8 cellular contexts compared by ENCODE assay signal in genomic region chr17:44005527-44005864, GRCh38. TPM values are rescaled to one million over a fixed set of nuclear protein-coding genes. Genes with fewer than 3 reads are reported as not detected.
DNase-seq lines count a peak whose midpoint lies in the region; ATAC-seq and TF ChIP-seq lines count a peak whose summit lies in the region.

No MANE protein-coding gene starts in this region.

- peaks cover 18% of the 10 kb centered on the region for H3K9me1 ChIP-seq in IMR-90 (ENCODE audit: insufficient read depth, low read length)

- no peak overlapping the region for H3K27ac Mint-ChIP-seq in neural progenitor cell

- H3F3A ChIP-seq in neural progenitor cell (ENCODE audit: low read depth): peaks cover 28% of the 10 kb centered on the region

- H2BK120ac ChIP-seq in IMR-90 (ENCODE audit: low read depth, low read length): no peak overlapping the region

- no peak for ATAC-seq in IMR-90 (ENCODE audit: low read depth)
- no peak for ATAC-seq in GM19324 (IDR thresholded peaks at IDR 0.05; ENCODE audit: low FRiP score, unreplicated experiment)
- ATAC-seq in HG03342 (IDR thresholded peaks at IDR 0.05; ENCODE audit: unreplicated experiment): no peak

- TF ChIP-seq POLR2A in IMR-90 (IDR thresholded peaks at IDR 0.05; ENCODE audit: low read depth, low read length): no peak
- TF ChIP-seq POLR2A in esophagus muscularis mucosa (IDR thresholded peaks at IDR 0.05; ENCODE audit: low read depth): no peak

- no peaks in the 10 kb centered on the region for H4K20me1 ChIP-seq in IMR-90 (ENCODE audit: insufficient read depth, low read length)
- peaks cover 23% of the 10 kb centered on the region for H4K20me1 ChIP-seq in neural progenitor cell (ENCODE audit: low read depth)

- H3K79me1 ChIP-seq in IMR-90 (ENCODE audit: low read depth in 1 of 2, low read length in 2 of 2): peaks cover 0 to 29% of the 10 kb centered on the region in 2 experiments; a peak in 2 of 4 replicates

- in situ Hi-C loops in IMR-90 (cut with MboI; ENCODE audit: low sequenced_read_pairs): no loop called here

- TF ChIP-seq CTCF in IMR-90 (conservative IDR thresholded peaks at IDR 0.05; ENCODE audit: low read depth, low read length): no peak
- TF ChIP-seq CTCF in esophagus muscularis mucosa (IDR thresholded peaks at IDR 0.05): no peak
- no peak for TF ChIP-seq CTCF in neural progenitor cell (IDR thresholded peaks at IDR 0.05)

- H3K36me3 ChIP-seq in ACC112 (ENCODE audit: insufficient read depth, low read length): no peaks in the 10 kb centered on the region
- no peaks in the 10 kb centered on the region for H3K36me3 ChIP-seq in IMR-90 (ENCODE audit: control insufficient read depth, insufficient read depth, low read length)
- peaks cover 0 to 12% (median 8%) of the 10 kb centered on the region in 4 donors for H3K36me3 ChIP-seq in esophagus muscularis mucosa
- no peaks in the 10 kb centered on the region for H3K36me3 ChIP-seq in neural progenitor cell

- H3K79me2 ChIP-seq in ACC112 (ENCODE audit: control insufficient read depth, insufficient read depth, low read length, unreplicated experiment): peaks cover 6% of the 10 kb centered on the region
- H3K79me2 ChIP-seq in neural progenitor cell (ENCODE audit: low read depth): no peaks in the 10 kb centered on the region

- no peak overlapping the region for H2BK20ac ChIP-seq in IMR-90 (ENCODE audit: low read depth, low read length)

- H2AK5ac ChIP-seq in IMR-90 (ENCODE audit: low read depth, low read length): peak overlapping the region; percentile 9; the same call in 1 of the 2 replicates

- H3K56ac ChIP-seq in IMR-90 (ENCODE audit: extremely low read depth, insufficient read depth, low read length): no peak overlapping the region

- H3K27me3 ChIP-seq in ACC112 (ENCODE audit: insufficient read depth, low read length) (no peaks in the 10 kb centered on the region), IMR-90 (ENCODE audit: control insufficient read depth, insufficient read depth, low read length) (peaks cover 3% of the 10 kb centered on the region; the same call in 1 of the 2 replicates), esophagus muscularis mucosa (peaks cover 6 to 51% (median 23%) of the 10 kb centered on the region in 4 donors), neural progenitor cell (peaks cover 50% of the 10 kb centered on the region)

- POLR2A ChIA-PET in IMR-90 (lab: Charles Lee; ENCODE audit: unreplicated experiment): no interaction called here

- H2AK9ac ChIP-seq in IMR-90 (replicated peaks; ENCODE audit: low read depth, low read length, poor library complexity): no peak overlapping the region

- H3K27ac ChIP-seq in ACC112 (ENCODE audit: low read depth, low read length) (no peak overlapping the region), IMR-90 (ENCODE audit: insufficient read depth, low read length) (no peak overlapping the region), esophagus muscularis mucosa (replicated peaks in 1 of 4) (peak overlapping the region in 1 of 4 donors; percentile 69), neural progenitor cell (no peak overlapping the region)

- H2BK15ac ChIP-seq in IMR-90 (ENCODE audit: low read depth, low read length): no peak overlapping the region

- peak overlapping the region; percentile 74 for H3K4me3 Mint-ChIP-seq in neural progenitor cell

- no peak overlapping the region for H3K23ac ChIP-seq in IMR-90 (ENCODE audit: low read depth, low read length)

- H3K14ac ChIP-seq in IMR-90 (replicated peaks; ENCODE audit: low read depth, low read length): no peak overlapping the region

- H2BK5ac ChIP-seq in IMR-90 (ENCODE audit: low read depth, low read length, poor library complexity, severe bottlenecking): no peak overlapping the region

- H4K5ac ChIP-seq in IMR-90 (ENCODE audit: low read depth, low read length): no peak overlapping the region

- H3K9ac ChIP-seq in IMR-90 (ENCODE audit: low read depth, low read length): no peak overlapping the region
- H3K9ac ChIP-seq in neural progenitor cell: no peak overlapping the region

- H3K4me1 Mint-ChIP-seq in neural progenitor cell: peaks cover 19% of the 10 kb centered on the region

- H3K18ac ChIP-seq in IMR-90 (ENCODE audit: low read depth, low read length): no peak overlapping the region

- H2AFZ ChIP-seq in ACC112 (ENCODE audit: low read length, unreplicated experiment): no peak overlapping the region
- peak overlapping the region; percentile 96 for H2AFZ ChIP-seq in IMR-90 (replicated peaks; ENCODE audit: low read length, poor library complexity)
- H2AFZ ChIP-seq in neural progenitor cell (replicated peaks): no peak overlapping the region

- peaks cover 37% of the 10 kb centered on the region for H3K27me3 Mint-ChIP-seq in neural progenitor cell (ENCODE audit: insufficient read depth, low read depth)

- DNase-seq in IMR-90 (no peak), esophagus muscularis mucosa (ENCODE audit: extremely low spot score) (no peak), neural progenitor cell (ENCODE audit: low spot score) (no peak), NCI-H2227 treated with DMSO at 0.1 percent for 48 hours (lab: John Stamatoyannopoulos, UW) (no peak), NCI-H446 (lab: John Stamatoyannopoulos, UW) (no peak)

- H3K4me3 ChIP-seq in ACC112 (ENCODE audit: low read depth, low read length) (peak overlapping the region; percentile 88), IMR-90 (ENCODE audit: insufficient read depth, low read depth, low read length) (no peak overlapping the region), esophagus muscularis mucosa (peak overlapping the region; percentile 56 to 61 (median 60)), neural progenitor cell (peak overlapping the region; percentile 71)

- no peak for TF ChIP-seq RAD21 in IMR-90 (IDR thresholded peaks at IDR 0.05; ENCODE audit: low read length)

- no peak overlapping the region; a peak in 1 of 4 replicates for H4K8ac ChIP-seq in IMR-90 (ENCODE audit: low read depth in 2 of 2, low read length in 2 of 2)

- peaks cover 2% of the 10 kb centered on the region for H3K36me3 Mint-ChIP-seq in neural progenitor cell

- 51% methylated on average over 17 of the region's 20 CpGs; no CpG with 5 or more reads in 1 of the 2 experiments for WGBS in IMR-90 (ENCODE audit: extremely low coverage in 2 of 2, insufficient read length in 1 of 2), 2 experiments
- no CpG with 5 or more reads among the region's 20 CpGs for WGBS in esophagus muscularis mucosa

- CTCF ChIA-PET in IMR-90 (lab: Yijun Ruan, JAX): no interaction called here

- no peak overlapping the region for H4K91ac ChIP-seq in IMR-90 (ENCODE audit: insufficient read depth, low read depth, low read length)

- no TSS peak for BruUV-seq in IMR-90 (replicated peaks; lab: Mats Ljungman, UMichigan)

- H3K4me1 ChIP-seq in ACC112 (ENCODE audit: control insufficient read depth, insufficient read depth, low read length, unreplicated experiment) (peaks cover 27% of the 10 kb centered on the region), IMR-90 (ENCODE audit: control insufficient read depth, insufficient read depth, low read length) (peaks cover 18% of the 10 kb centered on the region), esophagus muscularis mucosa (peaks cover 34 to 46% (median 45%) of the 10 kb centered on the region in 4 donors), neural progenitor cell (peaks cover 19% of the 10 kb centered on the region)

- H3K9me3 Mint-ChIP-seq in neural progenitor cell: no peaks in the 10 kb centered on the region

- H3K4me2 ChIP-seq in IMR-90 (ENCODE audit: low read depth, low read length) (no peak overlapping the region), neural progenitor cell (peak overlapping the region; percentile 84)

- H3K9me3 ChIP-seq in IMR-90 (ENCODE audit: control insufficient read depth, insufficient read depth, low read length) (no peaks in the 10 kb centered on the region), esophagus muscularis mucosa (no peaks in the 10 kb centered on the region), neural progenitor cell (ENCODE audit: low read depth) (no peaks in the 10 kb centered on the region)

- intact Hi-C loops in IMR-90 (cut with micrococcal nuclease): no loop called here
- intact Hi-C loops in esophagus muscularis mucosa (cut with DNase I): no loop called here

- 0 out of 2 replicates have a peak overlapping the region, but pooled peaks have one; percentile 2 for H3K4ac ChIP-seq in IMR-90 (ENCODE audit: low read depth, low read length)

- dilution Hi-C loops in IMR-90 (cut with HindIII; ENCODE audit: low sequenced_read_pairs, unreplicated experiment): no loop called here

- no peak for TF ChIP-seq EP300 in esophagus muscularis mucosa (IDR thresholded peaks at IDR 0.05)

TF ChIP-seq in IMR-90, 13 proteins besides CTCF, POLR2A, EP300 and RAD21 (continues in another document):
- no peak for TF ChIP-seq USF2 (IDR thresholded peaks at IDR 0.05; ENCODE audit: low read depth, low read length)
- TF ChIP-seq SMC3 (IDR thresholded peaks at IDR 0.05; ENCODE audit: low read depth, low read length): no peak
- no peak for TF ChIP-seq BHLHE40 (IDR thresholded peaks at IDR 0.05; ENCODE audit: low read depth, low read length)
- TF ChIP-seq NFE2L2 (IDR thresholded peaks at IDR 0.05; ENCODE audit: low read depth, low read length): no peak
- no peak for TF ChIP-seq FOS (IDR thresholded peaks at IDR 0.05; ENCODE audit: low read depth, low read length)

RNA-seq across cellular contexts. Expression of gene NAGS, which starts 1.1 kb away (rescaled TPM):
- 0.28 and 0.54 TPM in 2 replicates for total RNA-seq in IMR-90 (2012; rRNA removed)
- polyA plus RNA-seq in IMR-90 (2012; rRNA removed): 0.92 and 0.99 TPM in 2 replicates
- polyA plus RNA-seq in IMR-90 (2012; cell fraction: cytosol; rRNA removed): 0.73 and 1.1 TPM in 2 replicates
- 0.42 and 0.74 TPM in 2 replicates for polyA plus RNA-seq in IMR-90 (2012; cell fraction: nucleus; rRNA removed; ENCODE audit: low replicate concordance)
- 1 to 10 TPM in 3 of 4 donors, under 1 TPM in 1; 0.83 to 3.4 (median 1.8) TPM for total RNA-seq in esophagus muscularis mucosa
- total RNA-seq in neural progenitor cell (ENCODE audit: low replicate concordance): 1.8 and 2.2 TPM in 2 replicates

RNA-seq across cellular contexts. Expression of gene TMEM101, which starts 9.3 kb away (rescaled TPM):
- 36.6 and 42.5 TPM in 2 replicates for total RNA-seq in IMR-90 (2012; rRNA removed)
- polyA plus RNA-seq in IMR-90 (2012; rRNA removed): 30.7 and 34.4 TPM in 2 replicates
- polyA plus RNA-seq in IMR-90 (2012; cell fraction: cytosol; rRNA removed): 31.0 and 46.5 TPM in 2 replicates
- 15.8 and 29.9 TPM in 2 replicates for polyA plus RNA-seq in IMR-90 (2012; cell fraction: nucleus; rRNA removed; ENCODE audit: low replicate concordance)
- 10 to 100 TPM; 22.9 to 30.7 (median 27.2) TPM for total RNA-seq in esophagus muscularis mucosa
- 33.8 and 55.9 TPM in 2 replicates for total RNA-seq in neural progenitor cell (ENCODE audit: low replicate concordance)

RNA-seq across cellular contexts. Expression of gene PYY, which starts 51.8 kb away (rescaled TPM):
- total RNA-seq in IMR-90 (2012; rRNA removed): not detected in 2 replicates
- not detected in 2 replicates for polyA plus RNA-seq in IMR-90 (2012; rRNA removed)
- polyA plus RNA-seq in IMR-90 (2012; cell fraction: cytosol; rRNA removed): 0.04 and 0.26 TPM in 2 replicates
- polyA plus RNA-seq in IMR-90 (2012; cell fraction: nucleus; rRNA removed; ENCODE audit: low replicate concordance): 0.29 TPM in 1 of 2 replicates, not detected in the other
- total RNA-seq in esophagus muscularis mucosa: not detected
- total RNA-seq in neural progenitor cell (ENCODE audit: low replicate concordance): 0.40 TPM in 1 of 2 replicates, not detected in the other
